Comparison of ENCODE assay signal across 16 cellular contexts in the genomic region with DNA sequence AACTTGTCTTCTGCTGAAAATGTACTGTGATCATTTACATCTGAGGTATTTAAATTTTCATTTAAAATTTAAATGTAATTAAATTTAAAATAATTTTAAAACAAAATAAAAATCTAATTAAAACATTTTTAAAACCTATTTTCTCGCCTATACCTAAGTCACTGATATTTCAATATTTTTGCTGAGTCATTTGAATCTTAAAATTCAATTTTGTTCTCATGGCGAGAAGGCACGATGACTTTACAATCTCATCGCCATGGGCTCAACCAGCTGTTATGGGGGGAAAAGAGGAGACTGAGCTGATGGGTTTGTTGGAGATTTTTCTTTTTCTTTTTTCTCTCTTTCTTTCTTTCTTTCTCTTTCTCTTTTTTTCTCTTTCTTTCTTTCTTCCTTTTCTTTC.
DNase-seq lines count a peak whose midpoint lies in the region; ATAC-seq, FAIRE-seq and TF ChIP-seq lines count a peak whose summit lies in the region.
"Had no signal": no experiment of that assay in that cellular context is flagged by ENCODE, and none has a peak within 500 bp of the region (broad histone marks: within the 10 kb centered on the region; RNA-seq: fewer than 3 reads in every experiment).

No MANE protein-coding gene starts in this region.

- no peak for TF ChIP-seq CTCF in WTC11 (IDR thresholded peaks at IDR 0.05)
- TF ChIP-seq CTCF in neural crest cell (conservative IDR thresholded peaks at IDR 0.05) = no peak
- no peak for TF ChIP-seq CTCF in left ventricle myocardium inferior (IDR thresholded peaks at IDR 0.05; ENCODE audit: borderline replicate concordance)

- H3K9me3 Mint-ChIP-seq in WTC11 = no peaks in the 10 kb centered on the region
- no peaks in the 10 kb centered on the region for H3K9me3 Mint-ChIP-seq in neural crest cell
- H3K9me3 Mint-ChIP-seq: CD8-positive, alpha-beta T cell had no signal

- no peak for ATAC-seq in WTC11
- ATAC-seq in GM18867 (IDR thresholded peaks at IDR 0.05; ENCODE audit: unreplicated experiment) = no peak
- ATAC-seq: CD8-positive, alpha-beta T cell; GM12878 had no signal

- H3K27ac Mint-ChIP-seq in WTC11 (no peak overlapping the region), neural crest cell (ENCODE audit: unreplicated experiment) (peak overlapping the region; percentile 8)
- H3K27ac Mint-ChIP-seq: CD8-positive, alpha-beta T cell had no signal

- POLR2A ChIA-PET in WTC11 (lab: Charles Lee) = interaction anchor here (0.7 kb wide), 1 partner anchor 106 kb away, joined by 5 read pairs; no protein-coding TSS in a partner anchor

- intact Hi-C loops in left ventricle myocardium inferior (cut with micrococcal nuclease) = no loop called here

- no peaks in the 10 kb centered on the region for H3K36me3 ChIP-seq in left ventricle myocardium inferior
- H3K36me3 ChIP-seq: BLaER1, HAP-1 had no signal

- no peaks in the 10 kb centered on the region for H3K4me1 Mint-ChIP-seq in WTC11
- peaks cover 27% of the 10 kb centered on the region for H3K4me1 Mint-ChIP-seq in neural crest cell

- peaks cover 39% of the 10 kb centered on the region for H3K27me3 ChIP-seq in left ventricle myocardium inferior (ENCODE audit: low read depth)

- H3K36me3 Mint-ChIP-seq in WTC11 = no peaks in the 10 kb centered on the region
- no peaks in the 10 kb centered on the region for H3K36me3 Mint-ChIP-seq in neural crest cell (ENCODE audit: low read depth)
- H3K36me3 Mint-ChIP-seq: CD8-positive, alpha-beta T cell had no signal

- no peak overlapping the region for H3K27ac ChIP-seq in left ventricle myocardium inferior (replicated peaks)
- H3K27ac ChIP-seq: BLaER1, KMS-11 had no signal

- no peaks in the 10 kb centered on the region for H3K27me3 Mint-ChIP-seq in WTC11 (ENCODE audit: low read depth)
- H3K27me3 Mint-ChIP-seq in neural crest cell (ENCODE audit: low read depth) = no peaks in the 10 kb centered on the region

- no peak overlapping the region for H3K4me3 ChIP-seq in left ventricle myocardium inferior
- H3K4me3 ChIP-seq: BLaER1, GM12878, HAP-1 had no signal

- DNase-seq in WTC11 (ENCODE audit: low spot score) (no peak), neural crest cell (ENCODE audit: low read depth, low spot score) (no peak), left ventricle myocardium inferior (no peak), SKM-1 (lab: John Stamatoyannopoulos, UW; ENCODE audit: unreplicated experiment) (no peak)
- DNase-seq: Calu3; CD8-positive, alpha-beta T cell; DMS79 treated with DMSO at 0.1 percent for 48 hours had no signal

- peaks cover 41% of the 10 kb centered on the region for H3K4me1 ChIP-seq in left ventricle myocardium inferior
- H3K4me1 ChIP-seq: HAP-1 had no signal

- no peaks in the 10 kb centered on the region for H3K9me3 ChIP-seq in left ventricle myocardium inferior (replicated peaks)
- H3K9me3 ChIP-seq: BLaER1, HAP-1 had no signal

- FAIRE-seq in A204.1 (lab: Jason Lieb, UNC) (peak; percentile 3), G401.6 (lab: Jason Lieb, UNC) (peak; percentile 54)
- FAIRE-seq: GM12878, GM19239, HTR-8/SVneo had no signal

- CTCF ChIA-PET in WTC11 (lab: Charles Lee) = interaction anchor here (0.7 kb wide), 1 partner anchor 48 kb away, joined by 3 read pairs; no protein-coding TSS in a partner anchor

- no peak overlapping the region for H3K4me3 Mint-ChIP-seq in WTC11
- no peak overlapping the region for H3K4me3 Mint-ChIP-seq in neural crest cell
- H3K4me3 Mint-ChIP-seq: CD8-positive, alpha-beta T cell had no signal

TF ChIP-seq in WTC11, 78 proteins besides CTCF, POLR2A, EP300 and RAD21:
- TF ChIP-seq HMGA2 (CRISPR knock-in tag; IDR thresholded peaks at IDR 0.05) (peak; percentile 85), MYBL2 (CRISPR knock-in tag; IDR thresholded peaks at IDR 0.05) (no peak)
TF ChIP-seq in WTC11: peak in this region for 1.
